ENCODE assay signal across 8 cellular contexts in genomic region chr19:17966497-17967257, GRCh38. TPM values are rescaled to one million over a fixed set of nuclear protein-coding genes. Genes with fewer than 3 reads are reported as not detected.
DNase-seq lines count a peak whose midpoint lies in the region; ATAC-seq and TF ChIP-seq lines count a peak whose summit lies in the region.

KCNN1 (plus strand) TSS chr19:17967107; CDS start chr19:17973889, 6,782 bp downstream.

- peaks cover 45 to 77% of the 10 kb centered on the region in 2 donors for H3K27me3 Mint-ChIP-seq in effector memory CD8-positive, alpha-beta T cell

- no peaks in the 10 kb centered on the region for H3K36me3 Mint-ChIP-seq in effector memory CD8-positive, alpha-beta T cell (ENCODE audit: insufficient read depth)

- POLR2A ChIA-PET in HEK293T (lab: Yijun Ruan, JAX): interaction anchor here (1.2 to 1.4 kb wide), 2 partner anchors 9 to 34 kb away, joined by 3 to 5 read pairs; partner anchors contain the start of gene CCDC124

- H3K9me3 Mint-ChIP-seq in effector memory CD8-positive, alpha-beta T cell: no peaks in the 10 kb centered on the region

- no peak for ATAC-seq in effector memory CD8-positive, alpha-beta T cell (replicated peaks)
- ATAC-seq in omental fat pad (ENCODE audit: low FRiP score): peak; percentile 52

- peaks cover 4 to 11% of the 10 kb centered on the region in 2 donors for H3K4me1 Mint-ChIP-seq in effector memory CD8-positive, alpha-beta T cell (ENCODE audit: low read depth in 2 of 2)

- TF ChIP-seq CTCF in omental fat pad (IDR thresholded peaks at IDR 0.05): no peak

- peak within 1 kb of the TSS; percentile 62 to 67 for H3K4me3 Mint-ChIP-seq in effector memory CD8-positive, alpha-beta T cell

- H3K27ac Mint-ChIP-seq in effector memory CD8-positive, alpha-beta T cell: no peak within 1 kb of the TSS

- DNase-seq in DMS 273 (lab: John Stamatoyannopoulos, UW; ENCODE audit: unreplicated experiment) (peak; percentile 67), DMS 273 treated with DMSO at 0.1 percent for 48 hours (lab: John Stamatoyannopoulos, UW) (no peak), HEK293T (ENCODE audit: extremely low spot score) (peak; percentile 92), omental fat pad (ENCODE audit: low spot score) (no peak), NOMO-1 treated with DMSO at 0.1 percent for 48 hours (lab: John Stamatoyannopoulos, UW; ENCODE audit: unreplicated experiment) (no peak), glomerular visceral epithelial cell (ENCODE audit: extremely low spot score) (no peak)
- no peak for DNase-seq in effector memory CD8-positive, alpha-beta T cell
- DNase-seq in stimulated activated CD4-positive, alpha-beta T cell treated with anti-CD3 and anti-CD28 coated beads, Interleukin-2, amount 100 ng/mL, for 24 hours: no peak

- CTCF ChIA-PET in HEK293T (lab: Yijun Ruan, JAX): interaction anchor here (1.2 kb wide), 1 partner anchor 15 kb away, joined by 3 read pairs; no protein-coding TSS in a partner anchor

TF ChIP-seq in HEK293T, 16 proteins besides CTCF, POLR2A, EP300 and RAD21:
- TF ChIP-seq NFRKB (IDR thresholded peaks at IDR 0.05): no peak
- TF ChIP-seq TARDBP (IDR thresholded peaks at IDR 0.05): no peak
- TF ChIP-seq LEF1 (IDR thresholded peaks at IDR 0.05; ENCODE audit: borderline replicate concordance): no peak
- TF ChIP-seq HDGF (IDR thresholded peaks at IDR 0.05; ENCODE audit: borderline replicate concordance): no peak
- TF ChIP-seq BHLHE40 (IDR thresholded peaks at IDR 0.05; ENCODE audit: borderline replicate concordance): no peak
- no peak for TF ChIP-seq SUZ12 (IDR thresholded peaks at IDR 0.05)
- no peak for TF ChIP-seq ZNF384 (IDR thresholded peaks at IDR 0.05)
- TF ChIP-seq FOXM1 (IDR thresholded peaks at IDR 0.05; ENCODE audit: borderline replicate concordance): no peak
- TF ChIP-seq FOXK2 (IDR thresholded peaks at IDR 0.05): no peak
- TF ChIP-seq ARNT (IDR thresholded peaks at IDR 0.05): no peak
- TF ChIP-seq FOXA1 (IDR thresholded peaks at IDR 0.05): no peak

RNA-seq across cellular contexts. Expression of gene KCNN1, which starts in this region (rescaled TPM):
- total RNA-seq in omental fat pad: 1 to 10 TPM in 1 of 4 donors, under 1 TPM in 2, not detected in 1; 0.12 to 1.0 (median 0.88) TPM

Comparison
In these comparisons a context has a peak if more than half of its experiments do, and no peak if none do; other contexts are left out.
1. DNase-seq: peak in DMS 273 (single experiment) and HEK293T (single experiment); none in DMS 273 treated with DMSO at 0.1 percent for 48 hours (single experiment), effector memory CD8-positive, alpha-beta T cell (0 of 3), omental fat pad (single experiment), NOMO-1 treated with DMSO at 0.1 percent for 48 hours (single experiment), stimulated activated CD4-positive, alpha-beta T cell treated with anti-CD3 and anti-CD28 coated beads, Interleukin-2, amount 100 ng/mL, for 24 hours (0 of 2) and glomerular visceral epithelial cell (single experiment).